1 cellular context compared by ENCODE assay signal in the genomic region with DNA sequence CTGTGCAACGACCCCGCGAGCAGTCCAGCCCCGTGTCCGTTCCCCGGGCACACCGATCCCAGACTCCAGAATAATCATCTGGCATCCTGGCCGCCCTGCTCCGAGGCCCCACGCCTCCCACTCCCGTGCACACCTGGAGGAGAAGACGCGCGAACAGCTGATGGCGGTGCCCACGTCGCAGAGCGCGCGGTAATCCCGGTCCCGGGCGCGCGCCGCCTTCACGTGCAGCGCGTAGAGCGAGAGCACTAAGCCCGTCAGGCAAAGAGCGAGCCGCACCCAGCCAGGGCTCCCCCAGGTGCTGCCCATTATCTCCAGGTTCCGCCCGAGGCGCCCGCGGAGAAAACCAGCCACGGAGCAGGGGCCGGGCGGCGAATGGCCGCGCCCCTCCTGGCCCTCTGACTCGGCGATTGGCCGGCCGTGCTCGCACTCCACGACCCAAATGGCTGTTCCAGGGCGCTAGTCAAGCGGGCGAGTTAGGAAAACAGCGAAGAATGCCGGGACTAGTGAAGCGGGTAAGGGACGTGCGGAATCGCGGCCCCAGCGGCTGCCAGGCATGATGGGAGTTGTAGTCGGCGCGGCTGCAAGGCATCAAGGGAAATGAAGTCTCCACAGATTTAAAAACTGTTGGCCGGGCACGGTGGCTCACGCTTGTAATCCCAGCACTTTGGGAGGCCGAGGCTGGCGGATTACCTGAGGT.
A peak's percentile ranks its signal among the peaks of the same experiment; 100 is the strongest.
TF ChIP-seq lines count a peak whose summit lies in the region.

A gene (minus strand): TSS at position 374 of the 697 bp plus-strand sequence. CDS start 68 bp downstream, at position 306.

TF ChIP-seq in HepG2, 621 proteins besides CTCF, POLR2A, EP300 and RAD21 (continued from another document):
- TF ChIP-seq, protein P1, sequence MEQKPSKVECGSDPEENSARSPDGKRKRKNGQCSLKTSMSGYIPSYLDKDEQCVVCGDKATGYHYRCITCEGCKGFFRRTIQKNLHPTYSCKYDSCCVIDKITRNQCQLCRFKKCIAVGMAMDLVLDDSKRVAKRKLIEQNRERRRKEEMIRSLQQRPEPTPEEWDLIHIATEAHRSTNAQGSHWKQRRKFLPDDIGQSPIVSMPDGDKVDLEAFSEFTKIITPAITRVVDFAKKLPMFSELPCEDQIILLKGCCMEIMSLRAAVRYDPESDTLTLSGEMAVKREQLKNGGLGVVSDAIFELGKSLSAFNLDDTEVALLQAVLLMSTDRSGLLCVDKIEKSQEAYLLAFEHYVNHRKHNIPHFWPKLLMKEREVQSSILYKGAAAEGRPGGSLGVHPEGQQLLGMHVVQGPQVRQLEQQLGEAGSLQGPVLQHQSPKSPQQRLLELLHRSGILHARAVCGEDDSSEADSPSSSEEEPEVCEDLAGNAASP (CRISPR knock-in tag; IDR thresholded peaks at IDR 0.05; ENCODE audit: borderline replicate concordance): peak; percentile 79
- TF ChIP-seq ZNF564 (CRISPR knock-in tag; IDR thresholded peaks at IDR 0.05) (peak; percentile 35; the same call in 1 of the 2 replicates), ZNF652 (CRISPR knock-in tag; IDR thresholded peaks at IDR 0.05; ENCODE audit: borderline replicate concordance, low read depth) (peak; percentile 17; the same call in 1 of the 2 replicates), ZNF839 (CRISPR knock-in tag; IDR thresholded peaks at IDR 0.05; ENCODE audit: borderline replicate concordance) (no peak), ZNF451 (CRISPR knock-in tag; IDR thresholded peaks at IDR 0.05) (peak; percentile 95; the same call in 1 of the 2 replicates), SMARCC2 (IDR thresholded peaks at IDR 0.05) (no peak), CCAR2 (optimal IDR thresholded peaks at IDR 0.05; ENCODE audit: low read depth, low read length) (no peak), KDM4B (CRISPR knock-in tag; IDR thresholded peaks at IDR 0.05) (0 out of 2 replicates have a peak, but pooled peaks have one; percentile 58), ATRX (CRISPR knock-in tag; IDR thresholded peaks at IDR 0.05; ENCODE audit: borderline replicate concordance) (no peak), ZNF577 (CRISPR knock-in tag; IDR thresholded peaks at IDR 0.05; ENCODE audit: borderline replicate concordance, low read depth) (no peak), NONO (IDR thresholded peaks at IDR 0.05) (no peak), NONO (CRISPR knock-in tag; conservative IDR thresholded peaks at IDR 0.05) (peak; percentile 97), TBX2 (CRISPR knock-in tag; IDR thresholded peaks at IDR 0.05; ENCODE audit: borderline replicate concordance) (peak; percentile 95), KDM1A (CRISPR knock-in tag; IDR thresholded peaks at IDR 0.05) (peak; percentile 84), MATR3 (CRISPR knock-in tag; IDR thresholded peaks at IDR 0.05) (no peak), ZNF746 (CRISPR knock-in tag; IDR thresholded peaks at IDR 0.05) (no peak; the same call in none of the 2 replicates), PAWR (CRISPR knock-in tag; IDR thresholded peaks at IDR 0.05; ENCODE audit: borderline replicate concordance) (no peak), SNAI1 (CRISPR knock-in tag; IDR thresholded peaks at IDR 0.05; ENCODE audit: borderline replicate concordance) (peak; percentile 91), ZBTB1 (CRISPR knock-in tag; IDR thresholded peaks at IDR 0.05; ENCODE audit: borderline replicate concordance) (0 out of 2 replicates have a peak, but pooled peaks have one; percentile 31), NFATC3 (CRISPR knock-in tag; IDR thresholded peaks at IDR 0.05) (no peak), SRSF4 (IDR thresholded peaks at IDR 0.05; ENCODE audit: low read depth, low read length, poor library complexity, severe bottlenecking) (no peak), ATF7 (IDR thresholded peaks at IDR 0.05) (no peak), ATF7 (CRISPR knock-in tag; IDR thresholded peaks at IDR 0.05) (peak; percentile 62; the same call in 1 of the 2 replicates), SYNCRIP (IDR thresholded peaks at IDR 0.05; ENCODE audit: insufficient read depth, low read depth, low read length) (no peak), CREB1 (IDR thresholded peaks at IDR 0.05) (peak; percentile 57; the same call in 1 of the 2 replicates), CREB1 (CRISPR knock-in tag; IDR thresholded peaks at IDR 0.05) (peak; percentile 74), ZNF558 (CRISPR knock-in tag; IDR thresholded peaks at IDR 0.05; ENCODE audit: borderline replicate concordance) (peak; percentile 75; the same call in 1 of the 2 replicates), RELA (CRISPR knock-in tag; IDR thresholded peaks at IDR 0.05) (0 out of 2 replicates have a peak, but pooled peaks have one; percentile 40), CEBPB (IDR thresholded peaks at IDR 0.05; ENCODE audit: borderline replicate concordance, low read depth, low read length) (no peak)
- TF ChIP-seq, protein P2, sequence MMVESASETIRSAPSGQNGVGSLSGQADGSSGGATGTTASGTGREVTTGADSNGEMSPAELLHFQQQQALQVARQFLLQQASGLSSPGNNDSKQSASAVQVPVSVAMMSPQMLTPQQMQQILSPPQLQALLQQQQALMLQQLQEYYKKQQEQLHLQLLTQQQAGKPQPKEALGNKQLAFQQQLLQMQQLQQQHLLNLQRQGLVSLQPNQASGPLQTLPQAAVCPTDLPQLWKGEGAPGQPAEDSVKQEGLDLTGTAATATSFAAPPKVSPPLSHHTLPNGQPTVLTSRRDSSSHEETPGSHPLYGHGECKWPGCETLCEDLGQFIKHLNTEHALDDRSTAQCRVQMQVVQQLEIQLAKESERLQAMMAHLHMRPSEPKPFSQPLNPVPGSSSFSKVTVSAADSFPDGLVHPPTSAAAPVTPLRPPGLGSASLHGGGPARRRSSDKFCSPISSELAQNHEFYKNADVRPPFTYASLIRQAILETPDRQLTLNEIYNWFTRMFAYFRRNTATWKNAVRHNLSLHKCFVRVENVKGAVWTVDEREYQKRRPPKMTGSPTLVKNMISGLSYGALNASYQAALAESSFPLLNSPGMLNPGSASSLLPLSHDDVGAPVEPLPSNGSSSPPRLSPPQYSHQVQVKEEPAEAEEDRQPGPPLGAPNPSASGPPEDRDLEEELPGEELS (CRISPR knock-in tag; IDR thresholded peaks at IDR 0.05): peak; percentile 72
- TF ChIP-seq, protein P3, sequence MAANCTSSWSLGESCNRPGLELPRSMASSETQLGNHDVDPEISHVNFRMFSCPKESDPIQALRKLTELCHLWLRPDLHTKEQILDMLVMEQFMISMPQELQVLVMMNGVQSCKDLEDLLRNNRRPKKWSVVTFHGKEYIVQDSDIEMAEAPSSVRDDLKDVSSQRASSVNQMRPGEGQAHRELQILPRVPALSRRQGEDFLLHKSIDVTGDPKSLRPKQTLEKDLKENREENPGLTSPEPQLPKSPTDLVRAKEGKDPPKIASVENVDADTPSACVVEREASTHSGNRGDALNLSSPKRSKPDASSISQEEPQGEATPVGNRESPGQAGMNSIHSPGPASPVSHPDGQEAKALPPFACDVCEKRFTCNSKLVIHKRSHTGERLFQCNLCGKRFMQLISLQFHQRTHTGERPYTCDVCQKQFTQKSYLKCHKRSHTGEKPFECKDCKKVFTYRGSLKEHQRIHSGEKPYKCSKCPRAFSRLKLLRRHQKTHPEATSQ (CRISPR knock-in tag; IDR thresholded peaks at IDR 0.05; ENCODE audit: borderline replicate concordance): no peak
- TF ChIP-seq, protein P4, sequence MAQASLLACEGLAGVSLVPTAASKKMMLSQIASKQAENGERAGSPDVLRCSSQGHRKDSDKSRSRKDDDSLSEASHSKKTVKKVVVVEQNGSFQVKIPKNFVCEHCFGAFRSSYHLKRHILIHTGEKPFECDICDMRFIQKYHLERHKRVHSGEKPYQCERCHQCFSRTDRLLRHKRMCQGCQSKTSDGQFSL (CRISPR knock-in tag; IDR thresholded peaks at IDR 0.05): 0 out of 2 replicates have a peak, but pooled peaks have one; percentile 4
